ENCODE assay signal across 11 cellular contexts in genomic region chr20:3925899-3926638, GRCh38. TPM values are rescaled to one million over a fixed set of nuclear protein-coding genes. Genes with fewer than 3 reads are reported as not detected.
DNase-seq lines count a peak whose midpoint lies in the region; ATAC-seq and TF ChIP-seq lines count a peak whose summit lies in the region.
"Had no signal": no experiment of that assay in that cellular context is flagged by ENCODE, and none has a peak within 500 bp of the region (broad histone marks: within the 10 kb centered on the region; RNA-seq: fewer than 3 reads in every experiment).

No MANE protein-coding gene starts in this region.

- peak; percentile 10 for DNase-seq in NOMO-1 treated with DMSO at 0.1 percent for 48 hours (lab: John Stamatoyannopoulos, UW; ENCODE audit: unreplicated experiment)
- DNase-seq in NOMO-1 (lab: John Stamatoyannopoulos, UW; ENCODE audit: unreplicated experiment in 2 of 2) = no peak
- DNase-seq in HFFc6 = no peak
- DNase-seq in activated naive CD8-positive, alpha-beta T cell treated with anti-CD3 and anti-CD28 coated beads, Interleukin-2, amount 50 U/mL, for 24 hours = no peak
- no peak for DNase-seq in neural crest cell (ENCODE audit: low read depth, low spot score)
- DNase-seq in stimulated activated CD4-positive, alpha-beta T cell treated with anti-CD3 and anti-CD28 coated beads, Interleukin-1b, Interleukin-23, amount 100 ng/mL, for 48 hours = no peak
- no peak for DNase-seq in substantia nigra (lab: John Stamatoyannopoulos, UW)
- no peak for DNase-seq in uterus
- DNase-seq: GF-D8, NCI-H1417, nucleus accumbens had no signal

- H3K27me3 Mint-ChIP-seq in HFFc6 (ENCODE audit: insufficient read depth) (peaks cover 27% of the 10 kb centered on the region), neural crest cell (ENCODE audit: low read depth) (peaks cover 13% of the 10 kb centered on the region)
- no peaks in the 10 kb centered on the region for H3K27me3 Mint-ChIP-seq in activated naive CD8-positive, alpha-beta T cell treated with anti-CD3 and anti-CD28 coated beads, Interleukin-2, amount 50 U/mL, for 24 hours

- H3K4me1 ChIP-seq in uterus = no peaks in the 10 kb centered on the region

- H3K27ac Mint-ChIP-seq in HFFc6 = peak overlapping the region; percentile 75
- H3K27ac Mint-ChIP-seq in activated naive CD8-positive, alpha-beta T cell treated with anti-CD3 and anti-CD28 coated beads, Interleukin-2, amount 50 U/mL, for 24 hours = peak overlapping the region; percentile 75
- peak overlapping the region; percentile 87 for H3K27ac Mint-ChIP-seq in neural crest cell (ENCODE audit: unreplicated experiment)

- H3K36me3 Mint-ChIP-seq in HFFc6 (ENCODE audit: low read depth) = peaks cover 42% of the 10 kb centered on the region
- H3K36me3 Mint-ChIP-seq in activated naive CD8-positive, alpha-beta T cell treated with anti-CD3 and anti-CD28 coated beads, Interleukin-2, amount 50 U/mL, for 24 hours (ENCODE audit: low read depth) = peaks cover 41% of the 10 kb centered on the region
- peaks cover 14% of the 10 kb centered on the region for H3K36me3 Mint-ChIP-seq in neural crest cell (ENCODE audit: low read depth)

- no peaks in the 10 kb centered on the region for H3K9me3 ChIP-seq in uterus

- H3K9me3 Mint-ChIP-seq in HFFc6 (no peaks in the 10 kb centered on the region; the same call in 1 of the 2 replicates), neural crest cell (no peaks in the 10 kb centered on the region)
- H3K9me3 Mint-ChIP-seq in activated naive CD8-positive, alpha-beta T cell treated with anti-CD3 and anti-CD28 coated beads, Interleukin-2, amount 50 U/mL, for 24 hours = no peaks in the 10 kb centered on the region

- H3K4me1 Mint-ChIP-seq in HFFc6 (ENCODE audit: low read depth) (peaks cover 71% of the 10 kb centered on the region), neural crest cell (peaks cover 39% of the 10 kb centered on the region)
- peaks cover 44% of the 10 kb centered on the region for H3K4me1 Mint-ChIP-seq in activated naive CD8-positive, alpha-beta T cell treated with anti-CD3 and anti-CD28 coated beads, Interleukin-2, amount 50 U/mL, for 24 hours

- intact Hi-C loops in uterus (cut with DNase I; ENCODE audit: low total_unique reads) = no loop called here

- no peak overlapping the region for H3K27ac ChIP-seq in substantia nigra (ENCODE audit: low read depth, low read length, poor library complexity, severe bottlenecking)
- H3K27ac ChIP-seq in uterus = no peak overlapping the region

- H3K4me3 ChIP-seq in uterus = no peak overlapping the region

- H3K4me3 Mint-ChIP-seq in HFFc6 (peak overlapping the region; percentile 4; the same call in 1 of the 2 replicates), neural crest cell (peak overlapping the region; percentile 64)
- peak overlapping the region; percentile 21 for H3K4me3 Mint-ChIP-seq in activated naive CD8-positive, alpha-beta T cell treated with anti-CD3 and anti-CD28 coated beads, Interleukin-2, amount 50 U/mL, for 24 hours

- H3K36me3 ChIP-seq in uterus = no peaks in the 10 kb centered on the region

- H3K27me3 ChIP-seq in uterus = no peaks in the 10 kb centered on the region

- no peak for ATAC-seq in activated naive CD8-positive, alpha-beta T cell treated with anti-CD3 and anti-CD28 coated beads, Interleukin-2, amount 50 U/mL, for 24 hours

- TF ChIP-seq CTCF in HFFc6 (IDR thresholded peaks at IDR 0.05) (no peak), neural crest cell (conservative IDR thresholded peaks at IDR 0.05) (no peak), uterus (IDR thresholded peaks at IDR 0.05) (no peak)

- no peak for TF ChIP-seq POLR2A in uterus (IDR thresholded peaks at IDR 0.05)

RNA-seq across cellular contexts. Expression of gene PANK2, which starts 36.9 kb away (rescaled TPM):
- 10 to 100 TPM; 34.5 to 40.7 (median 38.3) TPM for total RNA-seq in HFFc6 (2021; fragmentation: NEBNext Ultra II Directional; extraction: Animal tissue kit (Norgen Biotek cat#: 25700))
- 65.4 and 66.9 TPM in 2 replicates for total RNA-seq in neural crest cell
- 10 to 100 TPM; 18.2 to 82.0 (median 53.5) TPM for total RNA-seq in uterus

Comparison
In these comparisons a context has a peak if more than half of its experiments do, and no peak if none do; other contexts are left out.
1. H3K4me3 Mint-ChIP-seq: peak in every context shown above with its lines; median percentile 64 in neural crest cell; 21 in activated naive CD8-positive, alpha-beta T cell treated with anti-CD3 and anti-CD28 coated beads, Interleukin-2, amount 50 U/mL, for 24 hours; 4 in HFFc6.